ENCODE assay signal across 1 cellular context in the genomic region with DNA sequence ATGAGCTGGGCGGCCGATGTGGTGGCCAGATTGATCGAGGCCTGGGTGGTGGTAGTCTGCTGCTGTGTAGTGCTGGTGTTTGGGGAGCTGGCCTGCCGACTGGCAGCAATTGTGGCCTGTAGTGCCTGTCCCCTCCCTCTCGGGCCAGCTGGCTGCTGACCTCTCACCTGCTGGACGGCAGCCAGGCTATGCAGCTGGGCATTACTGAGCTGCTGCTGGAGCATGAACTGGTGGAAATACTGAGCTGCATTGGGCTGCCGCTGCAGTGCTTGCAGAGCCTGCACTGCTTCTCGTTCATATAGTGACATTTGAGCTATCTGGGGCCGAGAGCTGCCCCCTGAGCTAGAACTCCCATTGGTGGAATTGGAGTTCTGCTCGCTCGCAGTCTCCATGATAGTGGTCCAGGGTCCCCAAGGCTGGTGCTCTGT.
A peak's percentile ranks its signal among the peaks of the same experiment; 100 is the strongest.
TF ChIP-seq lines count a peak whose summit lies in the region.
"Not testable (repeated sequence)": the region's sequence is repeated elsewhere in the genome, so short reads cannot be mapped to it uniquely, and the experiment has no call there.

No MANE protein-coding gene starts in this region.

TF ChIP-seq in HepG2, 621 proteins besides CTCF, POLR2A, EP300 and RAD21:
- TF ChIP-seq, protein P1, sequence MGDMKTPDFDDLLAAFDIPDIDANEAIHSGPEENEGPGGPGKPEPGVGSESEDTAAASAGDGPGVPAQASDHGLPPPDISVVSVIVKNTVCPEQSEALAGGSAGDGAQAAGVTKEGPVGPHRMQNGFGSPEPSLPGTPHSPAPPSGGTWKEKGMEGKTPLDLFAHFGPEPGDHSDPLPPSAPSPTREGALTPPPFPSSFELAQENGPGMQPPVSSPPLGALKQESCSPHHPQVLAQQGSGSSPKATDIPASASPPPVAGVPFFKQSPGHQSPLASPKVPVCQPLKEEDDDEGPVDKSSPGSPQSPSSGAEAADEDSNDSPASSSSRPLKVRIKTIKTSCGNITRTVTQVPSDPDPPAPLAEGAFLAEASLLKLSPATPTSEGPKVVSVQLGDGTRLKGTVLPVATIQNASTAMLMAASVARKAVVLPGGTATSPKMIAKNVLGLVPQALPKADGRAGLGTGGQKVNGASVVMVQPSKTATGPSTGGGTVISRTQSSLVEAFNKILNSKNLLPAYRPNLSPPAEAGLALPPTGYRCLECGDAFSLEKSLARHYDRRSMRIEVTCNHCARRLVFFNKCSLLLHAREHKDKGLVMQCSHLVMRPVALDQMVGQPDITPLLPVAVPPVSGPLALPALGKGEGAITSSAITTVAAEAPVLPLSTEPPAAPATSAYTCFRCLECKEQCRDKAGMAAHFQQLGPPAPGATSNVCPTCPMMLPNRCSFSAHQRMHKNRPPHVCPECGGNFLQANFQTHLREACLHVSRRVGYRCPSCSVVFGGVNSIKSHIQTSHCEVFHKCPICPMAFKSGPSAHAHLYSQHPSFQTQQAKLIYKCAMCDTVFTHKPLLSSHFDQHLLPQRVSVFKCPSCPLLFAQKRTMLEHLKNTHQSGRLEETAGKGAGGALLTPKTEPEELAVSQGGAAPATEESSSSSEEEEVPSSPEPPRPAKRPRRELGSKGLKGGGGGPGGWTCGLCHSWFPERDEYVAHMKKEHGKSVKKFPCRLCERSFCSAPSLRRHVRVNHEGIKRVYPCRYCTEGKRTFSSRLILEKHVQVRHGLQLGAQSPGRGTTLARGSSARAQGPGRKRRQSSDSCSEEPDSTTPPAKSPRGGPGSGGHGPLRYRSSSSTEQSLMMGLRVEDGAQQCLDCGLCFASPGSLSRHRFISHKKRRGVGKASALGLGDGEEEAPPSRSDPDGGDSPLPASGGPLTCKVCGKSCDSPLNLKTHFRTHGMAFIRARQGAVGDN (CRISPR knock-in tag; IDR thresholded peaks at IDR 0.05): peak; percentile 10; the same call in 1 of the 2 replicates
- TF ChIP-seq, protein P2, sequence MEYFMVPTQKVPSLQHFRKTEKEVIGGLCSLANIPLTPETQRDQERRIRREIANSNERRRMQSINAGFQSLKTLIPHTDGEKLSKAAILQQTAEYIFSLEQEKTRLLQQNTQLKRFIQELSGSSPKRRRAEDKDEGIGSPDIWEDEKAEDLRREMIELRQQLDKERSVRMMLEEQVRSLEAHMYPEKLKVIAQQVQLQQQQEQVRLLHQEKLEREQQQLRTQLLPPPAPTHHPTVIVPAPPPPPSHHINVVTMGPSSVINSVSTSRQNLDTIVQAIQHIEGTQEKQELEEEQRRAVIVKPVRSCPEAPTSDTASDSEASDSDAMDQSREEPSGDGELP (IDR thresholded peaks at IDR 0.05; ENCODE audit: borderline replicate concordance, low read depth): peak; percentile 65; the same call in 1 of the 2 replicates
- TF ChIP-seq GABPB1 (CRISPR knock-in tag; IDR thresholded peaks at IDR 0.05) (0 out of 2 replicates have a peak, but pooled peaks have one; percentile 24), NR2C2 (CRISPR knock-in tag; IDR thresholded peaks at IDR 0.05; ENCODE audit: borderline replicate concordance) (peak; percentile 50; the same call in 1 of the 2 replicates), NR2F6 (CRISPR knock-in tag; IDR thresholded peaks at IDR 0.05) (peak; percentile 35; the same call in 1 of the 2 replicates)
- not testable (repeated sequence) for TF ChIP-seq NR2F6 (IDR thresholded peaks at IDR 0.05)
